In the genomic region with DNA sequence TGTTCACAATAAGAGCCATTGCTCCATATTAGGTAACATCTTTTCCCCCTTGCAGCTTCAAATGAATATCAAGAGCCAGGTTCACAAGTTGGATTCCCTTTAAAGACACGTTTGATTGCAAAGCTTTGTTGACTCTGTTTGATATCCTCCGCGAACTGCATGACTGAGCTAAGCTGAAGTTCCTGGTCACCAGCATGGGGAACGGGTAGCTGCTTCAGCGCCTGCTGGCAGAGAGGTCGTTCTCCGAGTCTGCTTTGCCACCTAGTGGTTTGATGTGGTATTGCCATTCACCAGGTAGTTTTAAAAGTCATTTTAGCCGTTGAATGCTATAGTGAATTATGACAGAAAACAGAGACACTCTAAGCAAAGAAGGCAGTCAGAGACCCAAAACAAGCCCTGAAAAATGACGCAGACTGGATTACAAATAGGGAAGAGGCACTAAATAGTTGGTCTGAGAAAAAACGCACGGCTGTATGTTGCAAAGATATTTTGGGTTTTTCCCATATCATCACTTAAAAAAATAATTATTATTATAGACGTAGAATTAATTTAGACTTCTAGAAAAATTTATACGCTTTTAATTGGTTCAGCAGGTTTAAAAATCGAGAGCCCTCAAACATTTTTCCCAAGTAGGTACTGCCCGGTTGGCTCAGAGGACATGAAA, we compare ENCODE assay signal across 8 cellular contexts.
DNase-seq lines count a peak whose midpoint lies in the region; ATAC-seq and TF ChIP-seq lines count a peak whose summit lies in the region.

No MANE protein-coding gene starts in this region.

- no peak overlapping the region for H2BK20ac ChIP-seq in IMR-90 (ENCODE audit: low read depth, low read length)

- in situ Hi-C loops in IMR-90 (cut with MboI; ENCODE audit: low sequenced_read_pairs): no loop called here

- H2AFZ ChIP-seq in IMR-90 (replicated peaks; ENCODE audit: low read length, poor library complexity): no peak overlapping the region
- H2AFZ ChIP-seq in PC-9: no peak overlapping the region; the same call in 1 of the 2 replicates
- H2AFZ ChIP-seq in neural cell (ENCODE audit: low read depth, low read length): no peak overlapping the region

- H3K27ac ChIP-seq in IMR-90 (ENCODE audit: insufficient read depth, low read length) (no peak overlapping the region), PC-9 (no peak overlapping the region), neural cell (ENCODE audit: low read length) (no peak overlapping the region), stomach (peak overlapping the region in 2 of 5 donors; percentile 39 to 40)

- no peak overlapping the region for H3K14ac ChIP-seq in IMR-90 (replicated peaks; ENCODE audit: low read depth, low read length)

- CTCF ChIA-PET in IMR-90 (lab: Yijun Ruan, JAX): interaction anchor here (0.7 to 1.4 kb wide), 8 partner anchors 9 to 945 kb away, joined by 3 to 8 read pairs (median 4); no protein-coding TSS in a partner anchor
- CTCF ChIA-PET in PC-9 (lab: Charles Lee): interaction anchor here (0.5 kb wide), 1 partner anchor 81 kb away, joined by 3 read pairs; no protein-coding TSS in a partner anchor

- BruUV-seq in IMR-90 (replicated peaks; lab: Mats Ljungman, UMichigan) (no TSS peak), PC-9 (replicated peaks; lab: Mats Ljungman, UMichigan) (no TSS peak)

- TF ChIP-seq CTCF in IMR-90 (conservative IDR thresholded peaks at IDR 0.05; ENCODE audit: low read depth, low read length): peak; percentile 93
- peak; percentile 98 for TF ChIP-seq CTCF in PC-9 (conservative IDR thresholded peaks at IDR 0.05)
- peak; percentile 96 for TF ChIP-seq CTCF in neural cell (IDR thresholded peaks at IDR 0.05; ENCODE audit: poor library complexity, severe bottlenecking)
- TF ChIP-seq CTCF in stomach (IDR thresholded peaks at IDR 0.05): peak in 6 of 7 experiments; percentile 89 to 98 (median 94)

- H3K4me1 Mint-ChIP-seq in activated T-cell treated with anti-CD3 and anti-CD28 coated beads, Interleukin-2, amount 50 U/mL, for 4 hours (ENCODE audit: low read depth): peaks cover 3% of the 10 kb centered on the region

- H2AK9ac ChIP-seq in IMR-90 (replicated peaks; ENCODE audit: low read depth, low read length, poor library complexity): no peak overlapping the region

- no peak overlapping the region for H3K18ac ChIP-seq in IMR-90 (ENCODE audit: low read depth, low read length)

- TF ChIP-seq EP300 in neural cell (conservative IDR thresholded peaks at IDR 0.05; ENCODE audit: poor library complexity, severe bottlenecking) (no peak), stomach (IDR thresholded peaks at IDR 0.05) (no peak)

- DNase-seq in DMS53 (lab: John Stamatoyannopoulos, UW) (peak; percentile 92), IMR-90 (peak; percentile 75), PC-9 (peak; percentile 65 to 76), fibroblast of peridontal ligament (ENCODE audit: extremely low read depth) (peak; percentile 83), stomach (peak; percentile 86)
- DNase-seq in activated T-cell treated with anti-CD3 and anti-CD28 coated beads, Interleukin-2, amount 50 U/mL, for 4 hours: peak; percentile 66

- no peak overlapping the region for H2AK5ac ChIP-seq in IMR-90 (ENCODE audit: low read depth, low read length)

- H2BK5ac ChIP-seq in IMR-90 (ENCODE audit: low read depth, low read length, poor library complexity, severe bottlenecking): no peak overlapping the region

- H3K79me2 ChIP-seq in PC-9 (ENCODE audit: low read depth): no peaks in the 10 kb centered on the region
- H3K79me2 ChIP-seq in neural cell (replicated peaks; ENCODE audit: insufficient read depth, low read length): no peaks in the 10 kb centered on the region

- H3K4me2 ChIP-seq in IMR-90 (ENCODE audit: low read depth, low read length) (peak overlapping the region; percentile 26), PC-9 (peak overlapping the region; percentile 57; the same call in 1 of the 2 replicates), neural cell (ENCODE audit: low read length) (no peak overlapping the region)

- WGBS in IMR-90 (ENCODE audit: extremely low coverage in 2 of 2, insufficient read length in 1 of 2), 2 experiments: 40% methylated on average over 2 of the region's 15 CpGs; no CpG with 5 or more reads in 1 of the 2 experiments
- WGBS in stomach, 5 donors: 18 to 21% (median 21%) methylated on average over 15 of the region's 15 CpGs

- H3K9ac ChIP-seq in IMR-90 (ENCODE audit: low read depth, low read length): no peak overlapping the region
- no peak overlapping the region for H3K9ac ChIP-seq in neural cell (ENCODE audit: low read length)

- dilution Hi-C loops in IMR-90 (cut with HindIII; ENCODE audit: low sequenced_read_pairs, unreplicated experiment): no loop called here

- POLR2A ChIA-PET in IMR-90 (lab: Charles Lee; ENCODE audit: unreplicated experiment) (no interaction called here), PC-9 (lab: Charles Lee; ENCODE audit: unreplicated experiment) (no interaction called here)

- H3K4me1 ChIP-seq in IMR-90 (ENCODE audit: control insufficient read depth, insufficient read depth, low read length): no peaks in the 10 kb centered on the region
- H3K4me1 ChIP-seq in PC-9 (replicated peaks; ENCODE audit: insufficient read depth): peaks cover 18% of the 10 kb centered on the region
- H3K4me1 ChIP-seq in stomach: peaks cover 4 to 33% (median 17%) of the 10 kb centered on the region in 4 donors

- H3K4ac ChIP-seq in IMR-90 (ENCODE audit: low read depth, low read length): no peak overlapping the region

- peaks cover 7% of the 10 kb centered on the region for H3K27me3 Mint-ChIP-seq in activated T-cell treated with anti-CD3 and anti-CD28 coated beads, Interleukin-2, amount 50 U/mL, for 4 hours (ENCODE audit: low read depth)

- no peaks in the 10 kb centered on the region for H4K20me1 ChIP-seq in IMR-90 (ENCODE audit: insufficient read depth, low read length)
- no peaks in the 10 kb centered on the region; the same call in 1 of the 2 replicates for H4K20me1 ChIP-seq in PC-9 (ENCODE audit: insufficient read depth)
- H4K20me1 ChIP-seq in neural cell (ENCODE audit: insufficient read depth): no peaks in the 10 kb centered on the region

- TF ChIP-seq POLR2A in IMR-90 (IDR thresholded peaks at IDR 0.05; ENCODE audit: low read depth, low read length) (no peak), stomach (IDR thresholded peaks at IDR 0.05) (no peak)

- peaks cover 9% of the 10 kb centered on the region; the same call in 1 of the 2 replicates for H3F3A ChIP-seq in PC-9 (ENCODE audit: insufficient read depth, low read depth)
- no peaks in the 10 kb centered on the region for H3F3A ChIP-seq in neural cell (ENCODE audit: insufficient read depth, low read length, poor library complexity, severe bottlenecking)

- H3K9me3 Mint-ChIP-seq in activated T-cell treated with anti-CD3 and anti-CD28 coated beads, Interleukin-2, amount 50 U/mL, for 4 hours: no peaks in the 10 kb centered on the region

- no peaks in the 10 kb centered on the region for H3K9me1 ChIP-seq in IMR-90 (ENCODE audit: insufficient read depth, low read length)

- no peak overlapping the region for H4K5ac ChIP-seq in IMR-90 (ENCODE audit: low read depth, low read length)

- no peak overlapping the region for H4K91ac ChIP-seq in IMR-90 (ENCODE audit: insufficient read depth, low read depth, low read length)

- no peaks in the 10 kb centered on the region for H3K36me3 ChIP-seq in IMR-90 (ENCODE audit: control insufficient read depth, insufficient read depth, low read length)
- no peaks in the 10 kb centered on the region for H3K36me3 ChIP-seq in PC-9 (ENCODE audit: low read depth)
- no peaks in the 10 kb centered on the region for H3K36me3 ChIP-seq in neural cell (ENCODE audit: insufficient read depth, low read length)
- no peaks in the 10 kb centered on the region for H3K36me3 ChIP-seq in stomach

- no peaks in the 10 kb centered on the region for H3K79me1 ChIP-seq in IMR-90 (ENCODE audit: low read depth in 1 of 2, low read length in 2 of 2)

- H4K8ac ChIP-seq in IMR-90 (ENCODE audit: low read depth in 2 of 2, low read length in 2 of 2): no peak overlapping the region

- no peak overlapping the region for H3K56ac ChIP-seq in IMR-90 (ENCODE audit: extremely low read depth, insufficient read depth, low read length)

- no peak overlapping the region for H2BK120ac ChIP-seq in IMR-90 (ENCODE audit: low read depth, low read length)

- H3K9me3 ChIP-seq in IMR-90 (ENCODE audit: control insufficient read depth, insufficient read depth, low read length) (no peaks in the 10 kb centered on the region), PC-9 (ENCODE audit: insufficient read depth, low read depth) (no peaks in the 10 kb centered on the region), neural cell (ENCODE audit: low read length) (no peaks in the 10 kb centered on the region), stomach (no peaks in the 10 kb centered on the region)

- H3K9me2 ChIP-seq in PC-9 (ENCODE audit: insufficient read depth): no peaks in the 10 kb centered on the region
- H3K9me2 ChIP-seq in neural cell (ENCODE audit: insufficient read depth, low read length): no peaks in the 10 kb centered on the region

- intact Hi-C loops in IMR-90 (cut with micrococcal nuclease): loop anchor here (1.0 to 5.0 kb wide), 2 partner anchors 493 to 1646 kb away; no protein-coding TSS in a partner anchor
- intact Hi-C loops in PC-9 (cut with micrococcal nuclease; ENCODE audit: unreplicated experiment): loop anchor here (1.0 to 10.0 kb wide), 5 partner anchors 83 to 590 kb away; no protein-coding TSS in a partner anchor
- intact Hi-C loops in stomach (cut with DNase I; ENCODE audit: low total_unique reads): no loop called here

- no peak overlapping the region for H3K4me3 Mint-ChIP-seq in activated T-cell treated with anti-CD3 and anti-CD28 coated beads, Interleukin-2, amount 50 U/mL, for 4 hours

- H3K27me3 ChIP-seq in IMR-90 (ENCODE audit: control insufficient read depth, insufficient read depth, low read length) (no peaks in the 10 kb centered on the region; the same call in 1 of the 2 replicates), PC-9 (ENCODE audit: insufficient read depth, low read depth) (no peaks in the 10 kb centered on the region), neural cell (ENCODE audit: insufficient read depth, low read depth, low read length) (no peaks in the 10 kb centered on the region), stomach (no peaks in the 10 kb centered on the region)

- H3K4me3 ChIP-seq in IMR-90 (ENCODE audit: insufficient read depth, low read depth, low read length): no peak overlapping the region
- no peak overlapping the region for H3K4me3 ChIP-seq in PC-9
- H3K4me3 ChIP-seq in neural cell (ENCODE audit: low read length): no peak overlapping the region
- peak overlapping the region in 2 of 4 donors; percentile 18 to 19 for H3K4me3 ChIP-seq in stomach

- H3K23ac ChIP-seq in IMR-90 (ENCODE audit: low read depth, low read length): no peak overlapping the region

- no peaks in the 10 kb centered on the region for H3K36me3 Mint-ChIP-seq in activated T-cell treated with anti-CD3 and anti-CD28 coated beads, Interleukin-2, amount 50 U/mL, for 4 hours (ENCODE audit: insufficient read depth)

- no peak overlapping the region for H2BK15ac ChIP-seq in IMR-90 (ENCODE audit: low read depth, low read length)

- TF ChIP-seq RAD21 in IMR-90 (IDR thresholded peaks at IDR 0.05; ENCODE audit: low read length): peak; percentile 94
- peak; percentile 100 for TF ChIP-seq RAD21 in neural cell (conservative IDR thresholded peaks at IDR 0.05)

- ATAC-seq in GM21717 (IDR thresholded peaks at IDR 0.05; ENCODE audit: unreplicated experiment): peak; percentile 85
- peak; percentile 99 for ATAC-seq in IMR-90 (ENCODE audit: low read depth)
- ATAC-seq in activated T-cell treated with anti-CD3 and anti-CD28 coated beads, Interleukin-2, amount 50 U/mL, for 4 hours: peak; percentile 80 to 82
